Comparison of ENCODE assay signal across 1 cellular context in the genomic region with DNA sequence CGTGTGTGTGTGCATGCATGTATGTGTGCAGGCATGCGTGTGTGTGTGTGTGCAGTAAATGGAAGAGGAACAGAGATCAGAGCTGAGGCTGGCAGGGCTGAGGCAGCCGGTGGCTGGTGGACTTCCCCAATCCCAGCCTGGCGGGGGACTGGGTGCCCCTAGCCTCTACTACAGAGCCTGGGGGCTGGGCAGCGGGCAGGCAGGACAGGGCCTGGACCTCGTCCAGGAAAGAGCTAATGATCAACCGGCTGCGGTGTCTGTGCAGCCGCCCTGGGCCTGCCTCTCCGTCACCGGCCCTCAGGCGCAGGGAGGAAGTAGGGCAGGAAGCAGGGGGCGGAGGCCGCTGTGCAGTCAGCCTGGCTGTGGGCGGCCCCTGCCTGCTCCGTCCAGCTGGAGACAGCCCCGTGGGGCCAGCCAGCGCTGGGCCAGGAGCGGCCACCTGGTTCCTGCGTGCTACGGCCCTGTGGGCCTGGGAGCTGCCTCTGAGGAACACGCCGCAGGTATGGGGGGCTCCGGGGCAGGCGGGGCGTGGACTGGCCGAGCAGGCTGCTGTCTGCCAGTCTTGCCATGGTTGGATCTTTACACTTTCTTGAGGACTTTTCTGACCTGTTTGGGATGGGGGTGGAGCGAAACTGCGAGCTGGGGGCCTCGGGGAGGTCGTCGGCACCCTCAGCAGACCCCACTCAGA.
A peak's percentile ranks its signal among the peaks of the same experiment; 100 is the strongest.
TF ChIP-seq lines count a peak whose summit lies in the region.

Gene SH3TC1 (plus strand): TSS at position 385 of the 688 bp plus-strand sequence. CDS start 5,905 bp downstream, outside the sequence.

TF ChIP-seq in HepG2, 621 proteins besides CTCF, POLR2A, EP300 and RAD21 (continued from another document and continues in another):
- no peak for TF ChIP-seq KIAA2018 (CRISPR knock-in tag; IDR thresholded peaks at IDR 0.05; ENCODE audit: borderline replicate concordance)
- TF ChIP-seq, protein P1, sequence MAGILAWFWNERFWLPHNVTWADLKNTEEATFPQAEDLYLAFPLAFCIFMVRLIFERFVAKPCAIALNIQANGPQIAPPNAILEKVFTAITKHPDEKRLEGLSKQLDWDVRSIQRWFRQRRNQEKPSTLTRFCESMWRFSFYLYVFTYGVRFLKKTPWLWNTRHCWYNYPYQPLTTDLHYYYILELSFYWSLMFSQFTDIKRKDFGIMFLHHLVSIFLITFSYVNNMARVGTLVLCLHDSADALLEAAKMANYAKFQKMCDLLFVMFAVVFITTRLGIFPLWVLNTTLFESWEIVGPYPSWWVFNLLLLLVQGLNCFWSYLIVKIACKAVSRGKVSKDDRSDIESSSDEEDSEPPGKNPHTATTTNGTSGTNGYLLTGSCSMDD (CRISPR knock-in tag; IDR thresholded peaks at IDR 0.05), result 0 out of 2 replicates have a peak, but pooled peaks have one; percentile 32
- no peak for TF ChIP-seq ZNF337 (CRISPR knock-in tag; IDR thresholded peaks at IDR 0.05; ENCODE audit: borderline replicate concordance, low read depth)
- TF ChIP-seq PLRG1 (conservative IDR thresholded peaks at IDR 0.05), result no peak
- TF ChIP-seq ZBTB20 (CRISPR knock-in tag; IDR thresholded peaks at IDR 0.05; ENCODE audit: borderline replicate concordance, low read depth), result peak; percentile 14; the same call in 1 of the 2 replicates
- TF ChIP-seq U2AF1 (optimal IDR thresholded peaks at IDR 0.05; ENCODE audit: low read depth, low read length), result no peak
- no peak for TF ChIP-seq LCORL (IDR thresholded peaks at IDR 0.05)
- TF ChIP-seq LCORL (CRISPR knock-in tag; IDR thresholded peaks at IDR 0.05), result peak; percentile 93
- TF ChIP-seq EHMT2 (IDR thresholded peaks at IDR 0.05; ENCODE audit: borderline replicate concordance, low read depth, low read length), result no peak
- TF ChIP-seq ZNF414 (CRISPR knock-in tag; IDR thresholded peaks at IDR 0.05), result peak; percentile 82
- no peak for TF ChIP-seq ZFP41 (CRISPR knock-in tag; IDR thresholded peaks at IDR 0.05; ENCODE audit: borderline replicate concordance)
- peak; percentile 84 for TF ChIP-seq FOXC1 (CRISPR knock-in tag; IDR thresholded peaks at IDR 0.05; ENCODE audit: borderline replicate concordance)
- TF ChIP-seq HES4 (CRISPR knock-in tag; IDR thresholded peaks at IDR 0.05; ENCODE audit: borderline replicate concordance), result peak; percentile 74; the same call in 1 of the 2 replicates
- TF ChIP-seq TSC22D2 (CRISPR knock-in tag; IDR thresholded peaks at IDR 0.05; ENCODE audit: borderline replicate concordance), result peak; percentile 65; the same call in 1 of the 2 replicates
- no peak for TF ChIP-seq NR3C1 (CRISPR knock-in tag; IDR thresholded peaks at IDR 0.05)
- TF ChIP-seq GABPB1 (CRISPR knock-in tag; IDR thresholded peaks at IDR 0.05), result peak; percentile 91
- peak; percentile 34; the same call in 1 of the 2 replicates for TF ChIP-seq THAP9 (CRISPR knock-in tag; IDR thresholded peaks at IDR 0.05; ENCODE audit: borderline replicate concordance)
- TF ChIP-seq, protein P2, sequence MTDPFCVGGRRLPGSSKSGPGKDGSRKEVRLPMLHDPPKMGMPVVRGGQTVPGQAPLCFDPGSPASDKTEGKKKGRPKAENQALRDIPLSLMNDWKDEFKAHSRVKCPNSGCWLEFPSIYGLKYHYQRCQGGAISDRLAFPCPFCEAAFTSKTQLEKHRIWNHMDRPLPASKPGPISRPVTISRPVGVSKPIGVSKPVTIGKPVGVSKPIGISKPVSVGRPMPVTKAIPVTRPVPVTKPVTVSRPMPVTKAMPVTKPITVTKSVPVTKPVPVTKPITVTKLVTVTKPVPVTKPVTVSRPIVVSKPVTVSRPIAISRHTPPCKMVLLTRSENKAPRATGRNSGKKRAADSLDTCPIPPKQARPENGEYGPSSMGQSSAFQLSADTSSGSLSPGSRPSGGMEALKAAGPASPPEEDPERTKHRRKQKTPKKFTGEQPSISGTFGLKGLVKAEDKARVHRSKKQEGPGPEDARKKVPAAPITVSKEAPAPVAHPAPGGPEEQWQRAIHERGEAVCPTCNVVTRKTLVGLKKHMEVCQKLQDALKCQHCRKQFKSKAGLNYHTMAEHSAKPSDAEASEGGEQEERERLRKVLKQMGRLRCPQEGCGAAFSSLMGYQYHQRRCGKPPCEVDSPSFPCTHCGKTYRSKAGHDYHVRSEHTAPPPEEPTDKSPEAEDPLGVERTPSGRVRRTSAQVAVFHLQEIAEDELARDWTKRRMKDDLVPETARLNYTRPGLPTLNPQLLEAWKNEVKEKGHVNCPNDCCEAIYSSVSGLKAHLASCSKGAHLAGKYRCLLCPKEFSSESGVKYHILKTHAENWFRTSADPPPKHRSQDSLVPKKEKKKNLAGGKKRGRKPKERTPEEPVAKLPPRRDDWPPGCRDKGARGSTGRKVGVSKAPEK (CRISPR knock-in tag; IDR thresholded peaks at IDR 0.05; ENCODE audit: borderline replicate concordance), result no peak
- TF ChIP-seq RNF2 (conservative IDR thresholded peaks at IDR 0.05; ENCODE audit: low read depth), result 0 out of 2 replicates have a peak, but pooled peaks have one; percentile 37
- no peak for TF ChIP-seq RFXAP (CRISPR knock-in tag; IDR thresholded peaks at IDR 0.05; ENCODE audit: borderline replicate concordance)
- TF ChIP-seq ZNF781 (CRISPR knock-in tag; IDR thresholded peaks at IDR 0.05; ENCODE audit: borderline replicate concordance, not compliant biosample characterization), result no peak
- TF ChIP-seq MAFF (IDR thresholded peaks at IDR 0.05; ENCODE audit: low read depth, low read length), result no peak
- no peak for TF ChIP-seq CENPT (CRISPR knock-in tag; IDR thresholded peaks at IDR 0.05; ENCODE audit: low read depth)
- peak; percentile 69 for TF ChIP-seq TBX2 (CRISPR knock-in tag; IDR thresholded peaks at IDR 0.05; ENCODE audit: borderline replicate concordance)
- TF ChIP-seq, protein P3, sequence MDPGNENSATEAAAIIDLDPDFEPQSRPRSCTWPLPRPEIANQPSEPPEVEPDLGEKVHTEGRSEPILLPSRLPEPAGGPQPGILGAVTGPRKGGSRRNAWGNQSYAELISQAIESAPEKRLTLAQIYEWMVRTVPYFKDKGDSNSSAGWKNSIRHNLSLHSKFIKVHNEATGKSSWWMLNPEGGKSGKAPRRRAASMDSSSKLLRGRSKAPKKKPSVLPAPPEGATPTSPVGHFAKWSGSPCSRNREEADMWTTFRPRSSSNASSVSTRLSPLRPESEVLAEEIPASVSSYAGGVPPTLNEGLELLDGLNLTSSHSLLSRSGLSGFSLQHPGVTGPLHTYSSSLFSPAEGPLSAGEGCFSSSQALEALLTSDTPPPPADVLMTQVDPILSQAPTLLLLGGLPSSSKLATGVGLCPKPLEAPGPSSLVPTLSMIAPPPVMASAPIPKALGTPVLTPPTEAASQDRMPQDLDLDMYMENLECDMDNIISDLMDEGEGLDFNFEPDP (CRISPR knock-in tag; conservative IDR thresholded peaks at IDR 0.05), result no peak
- TF ChIP-seq ZNF816 (CRISPR knock-in tag; IDR thresholded peaks at IDR 0.05; ENCODE audit: borderline replicate concordance), result no peak
- TF ChIP-seq KLF9 (CRISPR knock-in tag; IDR thresholded peaks at IDR 0.05; ENCODE audit: low read depth), result 0 out of 2 replicates have a peak, but pooled peaks have one; percentile 30
- TF ChIP-seq ZNF678 (CRISPR knock-in tag; IDR thresholded peaks at IDR 0.05), result no peak
- peak; percentile 30; the same call in 1 of the 2 replicates for TF ChIP-seq NR0B2 (CRISPR knock-in tag; IDR thresholded peaks at IDR 0.05)
- TF ChIP-seq ZNF180 (CRISPR knock-in tag; IDR thresholded peaks at IDR 0.05; ENCODE audit: borderline replicate concordance, low read depth), result no peak
- TF ChIP-seq ZNF530 (CRISPR knock-in tag; IDR thresholded peaks at IDR 0.05; ENCODE audit: low read depth), result no peak
